In the genomic region with DNA sequence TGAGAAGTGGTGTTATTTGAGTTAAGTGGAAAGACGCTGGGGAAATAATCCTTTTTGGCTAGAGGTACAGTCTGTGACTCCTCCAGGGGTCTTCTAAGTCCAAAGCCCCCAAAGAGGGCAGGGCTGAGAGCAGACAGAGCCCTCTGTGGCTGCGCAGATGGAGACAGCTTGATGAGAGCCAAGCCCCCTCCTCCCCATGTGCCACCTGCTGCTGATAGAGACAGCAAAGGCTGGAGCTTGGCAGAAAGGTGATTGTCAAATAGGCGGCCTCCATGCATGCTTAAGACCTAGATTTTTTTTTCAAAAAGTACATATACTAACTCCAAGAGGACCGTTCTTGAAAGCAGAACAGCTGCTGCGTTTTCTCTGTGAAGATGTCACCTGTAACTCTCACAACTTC, we compare ENCODE assay signal across 11 cellular contexts.
"Had no signal": no experiment of that assay in that cellular context is flagged by ENCODE, and none has a peak within 500 bp of the region (broad histone marks: within the 10 kb centered on the region; RNA-seq: fewer than 3 reads in every experiment).

No MANE protein-coding gene starts in this region.

- DNase-seq: activated CD4-positive, alpha-beta T cell treated with anti-CD3 and anti-CD28 coated beads for 1 hour; activated CD8-positive, alpha-beta memory T cell treated with anti-CD3 and anti-CD28 coated beads for 24 hours; dermis blood vessel endothelial cell; effector memory CD4-positive, alpha-beta T cell; left ventricle myocardium superior; nephron progenitor cell; occipital lobe; stimulated activated CD4-positive, alpha-beta T cell treated with anti-CD3 and anti-CD28 coated beads, Interleukin-2, amount 100 ng/mL, for 24 hours; stimulated activated naive CD8-positive, alpha-beta T cell treated with anti-CD3 and anti-CD28 coated beads, Interleukin-15, Interleukin-2, amounts not matched to agents 100 U/mL and 50 U/mL, for 24 hours; tibial artery had no signal

- H3K9me3 ChIP-seq: tibial artery had no signal

- H3K36me3 ChIP-seq: tibial artery had no signal

- H3K4me3 Mint-ChIP-seq: activated naive CD8-positive, alpha-beta T cell; nephron progenitor cell had no signal

- ATAC-seq: left ventricle myocardium superior; stimulated activated naive CD8-positive, alpha-beta T cell treated with anti-CD3 and anti-CD28 coated beads, Interleukin-15, Interleukin-2, amounts not matched to agents 100 U/mL and 50 U/mL, for 24 hours had no signal

- H3K9me3 Mint-ChIP-seq: nephron progenitor cell had no signal

- H3K27me3 ChIP-seq: tibial artery had no signal

- H3K36me3 Mint-ChIP-seq: activated naive CD8-positive, alpha-beta T cell had no signal

- H3K27me3 Mint-ChIP-seq: activated naive CD8-positive, alpha-beta T cell had no signal

- H3K4me3 ChIP-seq: tibial artery had no signal

- H3K27ac ChIP-seq: tibial artery had no signal

- H3K27ac Mint-ChIP-seq: activated naive CD8-positive, alpha-beta T cell; nephron progenitor cell had no signal
